13 cellular contexts compared by ENCODE assay signal in the genomic region with DNA sequence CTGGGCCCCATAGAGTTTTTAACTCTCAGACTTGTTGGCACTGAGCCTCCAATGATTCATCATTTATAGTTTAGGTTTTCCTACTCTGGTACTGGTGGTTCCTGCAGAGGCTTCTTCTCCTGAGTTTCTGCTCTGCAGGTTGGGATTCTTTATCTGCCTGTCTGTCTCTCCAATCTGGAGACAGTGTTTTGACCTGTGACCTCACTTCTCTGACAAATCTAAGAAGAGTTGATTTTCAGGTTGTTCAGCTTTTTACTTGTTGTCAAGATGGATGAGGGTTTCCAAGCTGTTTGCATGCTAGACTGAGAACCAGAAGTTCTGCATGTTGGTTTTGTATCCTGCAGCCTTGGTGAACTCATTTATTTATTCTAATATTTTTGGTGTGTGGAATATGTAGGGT.
"Had no signal": no experiment of that assay in that cellular context is flagged by ENCODE, and none has a peak within 500 bp of the region (broad histone marks: within the 10 kb centered on the region; RNA-seq: fewer than 3 reads in every experiment).

No MANE protein-coding gene starts in this region.

- H3K27me3 ChIP-seq: dorsolateral prefrontal cortex, upper lobe of left lung had no signal

- H3K4me3 ChIP-seq: dorsolateral prefrontal cortex, upper lobe of left lung had no signal

- ATAC-seq: natural killer cell treated with Interleukin-12 subunit alpha and Interleukin-12 subunit beta and Interleukin-15 and Interleukin-18, amount 100 ng/mL, for 72 hours; stimulated activated memory B cell treated with anti-CD40 and anti-IgM and Interleukin-4, amounts not matched to agents 10 μg/mL and 1 μg/mL and 100 μg/mL, for 72 hours had no signal

- H3K4me1 ChIP-seq: upper lobe of left lung had no signal

- H3K27ac ChIP-seq: upper lobe of left lung had no signal

- H3K36me3 ChIP-seq: upper lobe of left lung had no signal

- DNase-seq: activated CD4-positive, alpha-beta T cell treated with anti-CD3 and anti-CD28 coated beads, Interleukin-2, amount 50 U/mL, for 1 hour; activated CD4-positive, CD25-positive, alpha-beta regulatory T cell; activated naive CD8-positive, alpha-beta T cell treated with anti-CD3 and anti-CD28 coated beads for 36 hours; amygdala; dorsolateral prefrontal cortex; endodermal cell; hypothalamus; kidney glomerular epithelial cell; mesendoderm; stimulated activated CD4-positive, alpha-beta T cell treated with anti-CD3 and anti-CD28 coated beads, Interleukin-2, amount 100 ng/mL, for 48 hours; upper lobe of left lung had no signal
